ENCODE assay signal across 19 cellular contexts in genomic region chr9:116430849-116431248, GRCh38.
"Had no signal": no experiment of that assay in that cellular context is flagged by ENCODE, and none has a peak within 500 bp of the region (broad histone marks: within the 10 kb centered on the region; RNA-seq: fewer than 3 reads in every experiment).

No MANE protein-coding gene starts in this region.

- H3K36me3 ChIP-seq: SJSA1 had no signal

- FAIRE-seq: RCC 7860 had no signal

- H3K4me3 ChIP-seq: SJSA1, SK-N-MC had no signal

- H3K27me3 ChIP-seq: SJSA1 had no signal

- DNase-seq: KBM-7, NCI-H1092, NCI-H1436, NCI-H187, NCI-H2029, NCI-H2081 treated with DMSO at 0.1 percent for 48 hours, NCI-H2171, NCI-H226, NCI-H446, NCI-H510A, NCI-H524 treated with DMSO at 0.1 percent for 48 hours, NCI-H69, NCI-H774, Right ventricle myocardium superior, RPMI8226, SIG-M5 had no signal

- H3K27ac ChIP-seq: SJSA1, SK-N-MC had no signal
